ENCODE assay signal across 8 cellular contexts in genomic region chrX:48475774-48476577, GRCh38. TPM values are rescaled to one million over a fixed set of nuclear protein-coding genes. Genes with fewer than 3 reads are reported as not detected.
A peak's percentile ranks its signal among the peaks of the same experiment; 100 is the strongest.
DNase-seq lines count a peak whose midpoint lies in the region; ATAC-seq, FAIRE-seq and TF ChIP-seq lines count a peak whose summit lies in the region.

FTSJ1 (plus strand) TSS chrX:48476199; CDS start chrX:48478048, 1,849 bp downstream.

- H3K4me1 ChIP-seq in HUES6 (ENCODE audit: control insufficient read depth, insufficient read depth, low read length) (peaks cover 27% of the 10 kb centered on the region), OCI-LY3 (ENCODE audit: low read length) (peaks cover 15% of the 10 kb centered on the region)

- peaks cover 14% of the 10 kb centered on the region for H3K36me3 ChIP-seq in HUES6 (ENCODE audit: control insufficient read depth, insufficient read depth, low read length)
- no peaks in the 10 kb centered on the region for H3K36me3 ChIP-seq in OCI-LY3 (replicated peaks; ENCODE audit: low read depth, low read length)

- H4K20me1 ChIP-seq in OCI-LY3 (ENCODE audit: insufficient read depth, low read length), result no peaks in the 10 kb centered on the region

- H3K27ac ChIP-seq in HUES6 (ENCODE audit: low read depth, low read length) (peak within 1 kb of the TSS; percentile 59; the same call in 1 of the 2 replicates), OCI-LY3 (ENCODE audit: low read length) (peak within 1 kb of the TSS; percentile 74)

- peak within 1 kb of the TSS; percentile 66 for H3K4me2 ChIP-seq in OCI-LY3 (ENCODE audit: low read length)

- H3K9me3 ChIP-seq in HUES6 (ENCODE audit: control insufficient read depth, insufficient read depth, low read depth, low read length) (peaks cover 17% of the 10 kb centered on the region; the same call in 1 of the 2 replicates), OCI-LY3 (ENCODE audit: insufficient read depth, low read length) (no peaks in the 10 kb centered on the region)

- H3K79me2 ChIP-seq in OCI-LY3 (ENCODE audit: low read length), result peaks cover 55% of the 10 kb centered on the region

- H3K4me3 ChIP-seq in HUES6 (ENCODE audit: low read depth, low read length), result peak within 1 kb of the TSS; percentile 91
- H3K4me3 ChIP-seq in OCI-LY3 (ENCODE audit: low read length), result peak within 1 kb of the TSS; percentile 94

- no peak for TF ChIP-seq CTCF in OCI-LY3 (IDR thresholded peaks at IDR 0.05; ENCODE audit: low read depth, low read length)

- peak; percentile 85 for ATAC-seq in GM21423 (IDR thresholded peaks at IDR 0.05; ENCODE audit: unreplicated experiment)

- DNase-seq in Caki2 (ENCODE audit: low read depth) (peak; percentile 87), midbrain (lab: John Stamatoyannopoulos, UW) (peak; percentile 87)
- DNase-seq in activated CD8-positive, alpha-beta memory T cell treated with anti-CD3 and anti-CD28 coated beads, Interleukin-2, amount 50 U/mL, for 48 hours, result peak; percentile 83
- peak; percentile 65 to 74 for DNase-seq in stimulated activated CD8-positive, alpha-beta memory T cell treated with anti-CD3 and anti-CD28 coated beads, Interleukin-2, amount 100 ng/mL, for 1 hour (ENCODE audit: low read depth in 2 of 2)

- in situ Hi-C loops in Caki2 (cut with HindIII; ENCODE audit: low pct_unique_long_range_greater_than_20kb, low sequenced_read_pairs), result no loop called here

- H3K27me3 ChIP-seq in HUES6 (ENCODE audit: control insufficient read depth, insufficient read depth, low read length) (no peaks in the 10 kb centered on the region), OCI-LY3 (ENCODE audit: low read depth, low read length) (no peaks in the 10 kb centered on the region)

- FAIRE-seq in endometrium (lab: Jason Lieb, UNC), result peak; percentile 65

- peak within 1 kb of the TSS; percentile 92 for H3K9ac ChIP-seq in HUES6 (ENCODE audit: low read length)
- peak within 1 kb of the TSS; percentile 98 for H3K9ac ChIP-seq in OCI-LY3 (ENCODE audit: low read length)

- peak within 1 kb of the TSS; percentile 90 for H2AFZ ChIP-seq in OCI-LY3 (ENCODE audit: low read depth, low read length)

RNA-seq across cellular contexts. Expression of gene FTSJ1, which starts in this region (rescaled TPM):
- total RNA-seq in Caki2 (2014; rRNA removed; shearing (Covaris generic); ENCODE audit: low replicate concordance), result 126 and 139 TPM in 2 replicates

Comparison
In these comparisons a context has a peak if more than half of its experiments do, and no peak if none do; other contexts are left out.
1. Peak in every context shown above with its lines: DNase-seq, ATAC-seq, H3K4me3 ChIP-seq and H3K27ac ChIP-seq.